Comparison of ENCODE assay signal across 8 cellular contexts in genomic region chr9:92325991-92326500, GRCh38. TPM values are rescaled to one million over a fixed set of nuclear protein-coding genes. Genes with fewer than 3 reads are reported as not detected.
A peak's percentile ranks its signal among the peaks of the same experiment; 100 is the strongest.
DNase-seq lines count a peak whose midpoint lies in the region; ATAC-seq lines count a peak whose summit lies in the region.

No MANE protein-coding gene starts in this region.

- no peak overlapping the region for H3K27ac ChIP-seq in mesendoderm (ENCODE audit: low read depth, low read length)

- peaks cover 29% of the 10 kb centered on the region for H3K36me3 Mint-ChIP-seq in central memory CD8-positive, alpha-beta T cell (ENCODE audit: insufficient read depth)

- no peaks in the 10 kb centered on the region for H3K4me1 ChIP-seq in mesendoderm (ENCODE audit: control insufficient read depth, low read depth, low read length)

- ATAC-seq in GM18511 (IDR thresholded peaks at IDR 0.05; ENCODE audit: unreplicated experiment) = peak; percentile 8
- ATAC-seq in central memory CD8-positive, alpha-beta T cell (replicated peaks; ENCODE audit: extremely low read depth, poor library complexity, severe bottlenecking) = peak; percentile 2

- H2BK120ac ChIP-seq in mesendoderm (ENCODE audit: low read depth, low read length) = no peak overlapping the region

- H3K27ac Mint-ChIP-seq in central memory CD8-positive, alpha-beta T cell (ENCODE audit: low read depth) = peak overlapping the region; percentile 96

- H3K4me3 Mint-ChIP-seq in central memory CD8-positive, alpha-beta T cell = peak overlapping the region; percentile 92

- peak overlapping the region; percentile 95 for H3K56ac ChIP-seq in mesendoderm (ENCODE audit: low read length)

- no peaks in the 10 kb centered on the region for H3K9me3 Mint-ChIP-seq in central memory CD8-positive, alpha-beta T cell

- H4K5ac ChIP-seq in mesendoderm (ENCODE audit: low read length) = no peak overlapping the region

- no peaks in the 10 kb centered on the region for H3K27me3 ChIP-seq in mesendoderm (ENCODE audit: insufficient read depth, low read length, poor library complexity)

- H3K18ac ChIP-seq in mesendoderm (ENCODE audit: low read length) = no peak overlapping the region

- no CpG with 5 or more reads among the region's 30 CpGs for WGBS in mesendoderm (ENCODE audit: extremely low coverage, insufficient coverage, low lambda C conversion rate)

- no peak overlapping the region for H2BK5ac ChIP-seq in mesendoderm (ENCODE audit: low read length)

- no peak overlapping the region for H2BK15ac ChIP-seq in mesendoderm (replicated peaks; ENCODE audit: low read depth)

- H3K79me1 ChIP-seq in mesendoderm (ENCODE audit: low read length) = peaks cover 2% of the 10 kb centered on the region

- H4K8ac ChIP-seq in mesendoderm (ENCODE audit: low read depth, low read length) = no peak overlapping the region

- no peak overlapping the region for H3K23ac ChIP-seq in mesendoderm (ENCODE audit: low read length)

- no peaks in the 10 kb centered on the region for H3K27me3 Mint-ChIP-seq in central memory CD8-positive, alpha-beta T cell

- peak overlapping the region; percentile 60 for H3K4me3 ChIP-seq in mesendoderm (ENCODE audit: low read length)

- peak overlapping the region; percentile 91 for H3K9ac ChIP-seq in mesendoderm (ENCODE audit: low read length)

- H3K4me2 ChIP-seq in mesendoderm (ENCODE audit: low read length) = peak overlapping the region; percentile 63

- H3K79me2 ChIP-seq in mesendoderm (ENCODE audit: control insufficient read depth, insufficient read depth, low read length) = peaks cover 11% of the 10 kb centered on the region

- H3K4me1 Mint-ChIP-seq in central memory CD8-positive, alpha-beta T cell = peaks cover 24% of the 10 kb centered on the region

- peak; percentile 26 for DNase-seq in A172 (ENCODE audit: low spot score)
- peak; percentile 12 for DNase-seq in NCI-H524 treated with DMSO at 0.1 percent for 48 hours (lab: John Stamatoyannopoulos, UW)
- no peak for DNase-seq in central memory CD8-positive, alpha-beta T cell (ENCODE audit: low spot score in 2 of 2)
- no peak for DNase-seq in mesendoderm
- DNase-seq in NK-92 treated with Interleukin-12 subunit alpha and Interleukin-12 subunit beta, amount 100 ng/mL, for 24 hours (lab: John Stamatoyannopoulos, UW) = no peak
- no peak for DNase-seq in SKM-1 (lab: John Stamatoyannopoulos, UW; ENCODE audit: unreplicated experiment)
- DNase-seq in putamen (ENCODE audit: low spot score) = no peak

- no peaks in the 10 kb centered on the region for H3K36me3 ChIP-seq in mesendoderm (ENCODE audit: control insufficient read depth, insufficient read depth, low read length)

- no peak overlapping the region for H3K4ac ChIP-seq in mesendoderm (ENCODE audit: low read depth, low read length)

- no peak overlapping the region for H2AK5ac ChIP-seq in mesendoderm (ENCODE audit: low read length)

RNA-seq across cellular contexts. Expression of gene CENPP, which starts 0.3 kb away (rescaled TPM):
- total RNA-seq in A172 (2014; rRNA removed; shearing (Covaris generic)) = 11.6 and 19.0 TPM in 2 replicates
- polyA plus RNA-seq in mesendoderm (2013, experiment 1 of 2) = 11.8 TPM
- 11.4 TPM for polyA plus RNA-seq in mesendoderm (2013, experiment 2 of 2)

RNA-seq across cellular contexts. Expression of gene NOL8, which starts 0.9 kb away (rescaled TPM):
- total RNA-seq in A172 (2014; rRNA removed; shearing (Covaris generic)) = 28.6 and 29.5 TPM in 2 replicates
- polyA plus RNA-seq in mesendoderm (2013, experiment 1 of 2) = 35.0 TPM
- 35.1 TPM for polyA plus RNA-seq in mesendoderm (2013, experiment 2 of 2)

RNA-seq across cellular contexts. Expression of gene IARS1, which starts 32.5 kb away (rescaled TPM):
- total RNA-seq in A172 (2014; rRNA removed; shearing (Covaris generic)) = 204 and 212 TPM in 2 replicates
- polyA plus RNA-seq in mesendoderm (2013, experiment 1 of 2) = 147 TPM
- 141 TPM for polyA plus RNA-seq in mesendoderm (2013, experiment 2 of 2)

Comparison
In these comparisons a context has a peak if more than half of its experiments do, and no peak if none do; other contexts are left out.
1. DNase-seq: peak in A172 (single experiment) and NCI-H524 treated with DMSO at 0.1 percent for 48 hours (single experiment); none in central memory CD8-positive, alpha-beta T cell (0 of 2), mesendoderm (single experiment), NK-92 treated with Interleukin-12 subunit alpha and Interleukin-12 subunit beta, amount 100 ng/mL, for 24 hours (single experiment), SKM-1 (single experiment) and putamen (single experiment).